ENCODE assay signal across 8 cellular contexts in genomic region chr13:19634129-19634740, GRCh38. TPM values are rescaled to one million over a fixed set of nuclear protein-coding genes. Genes with fewer than 3 reads are reported as not detected.
DNase-seq lines count a peak whose midpoint lies in the region; ATAC-seq and TF ChIP-seq lines count a peak whose summit lies in the region.

No MANE protein-coding gene starts in this region.

- no peaks in the 10 kb centered on the region for H3K9me3 ChIP-seq in CD8-positive, alpha-beta memory T cell (ENCODE audit: low read length)
- H3K9me3 ChIP-seq in adrenal gland (replicated peaks in 1 of 3) (no peaks in the 10 kb centered on the region), hepatocyte (ENCODE audit: low read depth) (no peaks in the 10 kb centered on the region)

- H3K36me3 Mint-ChIP-seq in CD8-positive, alpha-beta memory T cell, result peaks cover 3 to 35% (median 4%) of the 10 kb centered on the region in 3 donors

- peaks cover 27% of the 10 kb centered on the region for H3K4me1 ChIP-seq in CD8-positive, alpha-beta memory T cell (ENCODE audit: insufficient read depth, low read length)
- H3K4me1 ChIP-seq in KMS-11 (ENCODE audit: low read depth, poor library complexity, severe bottlenecking) (no peaks in the 10 kb centered on the region), adrenal gland (replicated peaks in 1 of 2) (peaks cover 23 to 29% of the 10 kb centered on the region in 2 donors), hepatocyte (ENCODE audit: insufficient read depth) (peaks cover 17% of the 10 kb centered on the region)

- peaks cover 0 to 12% (median 0%) of the 10 kb centered on the region in 5 donors for H3K9me3 Mint-ChIP-seq in CD8-positive, alpha-beta memory T cell

- no peaks in the 10 kb centered on the region for H3K27me3 ChIP-seq in CD8-positive, alpha-beta memory T cell (ENCODE audit: insufficient read depth, low read length, poor library complexity, severe bottlenecking)
- H3K27me3 ChIP-seq in KMS-11 (ENCODE audit: insufficient read depth, low read depth), result no peaks in the 10 kb centered on the region
- no peaks in the 10 kb centered on the region for H3K27me3 ChIP-seq in adrenal gland
- H3K27me3 ChIP-seq in hepatocyte, result no peaks in the 10 kb centered on the region

- CTCF ChIA-PET in CD8-positive, alpha-beta memory T cell (lab: Charles Lee), result interaction anchor here (1.1 kb wide), 1 partner anchor 184 kb away, joined by 3 read pairs; no protein-coding TSS in a partner anchor

- peak overlapping the region; percentile 100 for H3K4me3 Mint-ChIP-seq in CD8-positive, alpha-beta memory T cell

- intact Hi-C loops in adrenal gland (cut with DNase I), result loop anchor here (10.0 kb wide), 2 partner anchors 131 to 151 kb away; partner anchors contain the start of gene PSPC1 (in 1 of the 2)

- H3K27me3 Mint-ChIP-seq in CD8-positive, alpha-beta memory T cell, result peaks cover 0 to under 1% of the 10 kb centered on the region in 2 donors

- peak overlapping the region; percentile 97 for H3K4me3 ChIP-seq in CD8-positive, alpha-beta memory T cell (ENCODE audit: low read length)
- no peak overlapping the region for H3K4me3 ChIP-seq in KMS-11 (IDR thresholded peaks at IDR 0.05; ENCODE audit: insufficient read depth, low read depth, low read length)
- peak overlapping the region; percentile 65 to 99 (median 95) for H3K4me3 ChIP-seq in adrenal gland
- peak overlapping the region; percentile 50 for H3K4me3 ChIP-seq in hepatocyte

- peak overlapping the region; percentile 94 for H3K27ac ChIP-seq in CD8-positive, alpha-beta memory T cell (ENCODE audit: low read depth, low read length)
- H3K27ac ChIP-seq in KMS-11 (no peak overlapping the region), adrenal gland (peak overlapping the region; percentile 94 to 99 (median 96)), hepatocyte (peak overlapping the region; percentile 93)

- no peaks in the 10 kb centered on the region for H3K36me3 ChIP-seq in CD8-positive, alpha-beta memory T cell (ENCODE audit: insufficient read depth, low read length)
- H3K36me3 ChIP-seq in KMS-11 (ENCODE audit: insufficient read depth) (no peaks in the 10 kb centered on the region), adrenal gland (replicated peaks in 1 of 2) (no peaks in the 10 kb centered on the region), hepatocyte (replicated peaks; ENCODE audit: insufficient read depth, low read depth) (no peaks in the 10 kb centered on the region)

- 0 to 2% (median 1%) methylated on average over 14 of the region's 14 CpGs for WGBS in adrenal gland, 4 donors
- 2% methylated on average over 14 of the region's 14 CpGs for WGBS in hepatocyte (ENCODE audit: low lambda C conversion rate, missing lambda C conversion rate)

- no peaks in the 10 kb centered on the region for H3K9me2 ChIP-seq in hepatocyte (replicated peaks; ENCODE audit: insufficient read depth)

- no peaks in the 10 kb centered on the region for H4K20me1 ChIP-seq in KMS-11 (ENCODE audit: insufficient read depth)
- peaks cover 17% of the 10 kb centered on the region for H4K20me1 ChIP-seq in hepatocyte (ENCODE audit: insufficient read depth, poor library complexity, severe bottlenecking)

- POLR2A ChIA-PET in CD8-positive, alpha-beta memory T cell (lab: Charles Lee), result interaction anchor here (0.6 to 1.1 kb wide), 2 partner anchors 111 to 148 kb away, joined by 3 read pairs; partner anchors contain the start of gene PSPC1

- H2AFZ ChIP-seq in KMS-11 (ENCODE audit: low read depth) (peak overlapping the region; percentile 61), hepatocyte (peak overlapping the region; percentile 88)

- H3K4me1 Mint-ChIP-seq in CD8-positive, alpha-beta memory T cell, result peaks cover 40 to 49% (median 46%) of the 10 kb centered on the region in 3 donors

- H3K4me2 ChIP-seq in KMS-11 (peak overlapping the region; percentile 62), hepatocyte (peak overlapping the region; percentile 86)

- peak in 1 of 2 donors; percentile 10 for TF ChIP-seq POLR2A in adrenal gland (IDR thresholded peaks at IDR 0.05)

- TF ChIP-seq CTCF in KMS-11 (conservative IDR thresholded peaks at IDR 0.05; ENCODE audit: low read depth, low read length) (no peak), adrenal gland (IDR thresholded peaks at IDR 0.05) (no peak), hepatocyte (IDR thresholded peaks at IDR 0.05; ENCODE audit: poor library complexity) (no peak)

- H3K27ac Mint-ChIP-seq in CD8-positive, alpha-beta memory T cell, result peak overlapping the region; percentile 90 to 100 (median 100)

- peak; percentile 24 for ATAC-seq in GM21390 (IDR thresholded peaks at IDR 0.05; ENCODE audit: unreplicated experiment)
- no peak for ATAC-seq in activated CD4-positive, CD25-positive, alpha-beta regulatory T cell treated with anti-CD3 and anti-CD28 coated beads, Interleukin-2, amount 50 U/mL, for 24 hours

- H3K79me2 ChIP-seq in KMS-11 (ENCODE audit: insufficient read depth, low read depth) (peaks cover 46% of the 10 kb centered on the region), hepatocyte (peaks cover 51% of the 10 kb centered on the region)

- H3K9ac ChIP-seq in KMS-11, result peak overlapping the region; percentile 44; the same call in 1 of the 2 replicates

- DNase-seq in CD8-positive, alpha-beta memory T cell, result no peak
- peak in 5 of 7 donors; percentile 39 to 70 (median 51) for DNase-seq in adrenal gland
- peak; percentile 30 for DNase-seq in hepatocyte (ENCODE audit: low spot score)
- peak; percentile 79 for DNase-seq in retina
- no peak for DNase-seq in stimulated activated CD4-positive, alpha-beta T cell treated with anti-CD3 and anti-CD28 coated beads, Interleukin-4, amount 100 ng/mL, for 1 hour

RNA-seq across cellular contexts. Expression of gene MPHOSPH8, which starts 0.8 kb away (rescaled TPM):
- total RNA-seq in CD8-positive, alpha-beta memory T cell, result 10 to 100 TPM; 40.8 to 41.0 TPM
- polyA plus RNA-seq in CD8-positive, alpha-beta memory T cell, result 22.4 TPM
- 10 to 100 TPM; 14.7 to 50.8 (median 28.9) TPM for total RNA-seq in adrenal gland
- 10 to 100 TPM; 34.4 to 63.4 (median 49.0) TPM for polyA plus RNA-seq in adrenal gland
- total RNA-seq in hepatocyte, result 17.5 and 21.6 TPM in 2 replicates
- polyA plus RNA-seq in hepatocyte, result 12.8 and 14.5 TPM in 2 replicates

Comparison
In these comparisons a context has a peak if more than half of its experiments do, and no peak if none do; other contexts are left out.
1. DNase-seq: peak in adrenal gland (5 of 7), hepatocyte (single experiment) and retina (single experiment); none in CD8-positive, alpha-beta memory T cell (0 of 5) and stimulated activated CD4-positive, alpha-beta T cell treated with anti-CD3 and anti-CD28 coated beads, Interleukin-4, amount 100 ng/mL, for 1 hour (single experiment).